Comparison of ENCODE assay signal across 20 cellular contexts in the genomic region with DNA sequence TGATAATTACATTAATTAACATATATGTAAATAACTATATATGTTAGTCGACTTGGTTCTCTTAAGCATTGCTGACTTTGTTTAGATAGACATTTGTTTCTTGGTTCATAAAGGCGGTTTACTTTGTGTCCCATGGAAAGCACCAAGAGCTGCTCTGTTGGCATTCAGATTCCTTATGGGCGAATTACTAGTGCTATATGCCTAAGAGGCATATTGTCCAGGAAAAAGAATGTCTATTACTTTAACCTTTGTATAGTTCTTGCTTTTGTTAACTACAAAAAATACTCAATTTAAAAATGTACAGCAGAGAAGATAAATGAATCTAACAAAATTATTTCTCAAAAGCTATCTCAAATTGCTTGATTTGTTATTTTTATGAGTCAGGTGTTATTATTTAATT.
"Had no signal": no experiment of that assay in that cellular context is flagged by ENCODE, and none has a peak within 500 bp of the region (broad histone marks: within the 10 kb centered on the region; RNA-seq: fewer than 3 reads in every experiment).

No MANE protein-coding gene starts in this region.

- H3K27me3 ChIP-seq: colonic mucosa, esophagus muscularis mucosa, foreskin keratinocyte, gastroesophageal sphincter, heart left ventricle, hepatocyte, left lung had no signal

- H3K4me3 ChIP-seq: colonic mucosa, esophagus muscularis mucosa, gastroesophageal sphincter, heart left ventricle, hepatocyte, left lung, lower lobe of right lung had no signal

- H3K9me3 ChIP-seq: colonic mucosa, esophagus muscularis mucosa, gastroesophageal sphincter, heart left ventricle, left lung, lower lobe of right lung had no signal

- H3K36me3 ChIP-seq: colonic mucosa, esophagus muscularis mucosa, gastroesophageal sphincter, heart left ventricle, left lung, lower lobe of right lung had no signal

- H3K27ac ChIP-seq: colonic mucosa, esophagus muscularis mucosa, foreskin keratinocyte, gastroesophageal sphincter, heart left ventricle, hepatocyte, left lung, lower lobe of right lung had no signal

- H2AFZ ChIP-seq: hepatocyte had no signal

- FAIRE-seq: keratinocyte had no signal

- H3K4me1 ChIP-seq: colonic mucosa, esophagus muscularis mucosa, foreskin keratinocyte, gastroesophageal sphincter, heart left ventricle, left lung, lower lobe of right lung had no signal

- H3K4me2 ChIP-seq: hepatocyte had no signal

- H3K79me2 ChIP-seq: hepatocyte had no signal

- DNase-seq: colonic mucosa; cortex of kidney; effector CD8-positive, alpha-beta T cell; effector memory CD8-positive, alpha-beta T cell; endodermal cell; foreskin keratinocyte; heart left ventricle; hypothalamus; immature natural killer cell; left cardiac atrium; left lung; left ventricle myocardium superior; lower lobe of right lung; mesendoderm; midbrain; naive thymus-derived CD4-positive, alpha-beta T cell had no signal

- ATAC-seq: effector memory CD8-positive, alpha-beta T cell; foreskin keratinocyte; gastroesophageal sphincter; heart left ventricle; left cardiac atrium; left lung; left ventricle myocardium superior; lower lobe of right lung; naive thymus-derived CD4-positive, alpha-beta T cell had no signal
